In genomic region chr10:132158122-132158741, GRCh38 we compare ENCODE assay signal across 12 cellular contexts. TPM values are rescaled to one million over a fixed set of nuclear protein-coding genes. Genes with fewer than 3 reads are reported as not detected.
A peak's percentile ranks its signal among the peaks of the same experiment; 100 is the strongest.
DNase-seq lines count a peak whose midpoint lies in the region; ATAC-seq and TF ChIP-seq lines count a peak whose summit lies in the region.
"Had no signal": no experiment of that assay in that cellular context is flagged by ENCODE, and none has a peak within 500 bp of the region (broad histone marks: within the 10 kb centered on the region; RNA-seq: fewer than 3 reads in every experiment).

No MANE protein-coding gene starts in this region.

- no peak for TF ChIP-seq CTCF in upper lobe of left lung (IDR thresholded peaks at IDR 0.05)

- H3K27ac ChIP-seq in upper lobe of left lung, result no peak overlapping the region
- H3K27ac ChIP-seq: pancreas had no signal

- H3K27ac Mint-ChIP-seq in activated naive CD4-positive, alpha-beta T cell treated with anti-CD3 and anti-CD28 coated beads for 36 hours, result peak overlapping the region; percentile 67
- H3K27ac Mint-ChIP-seq in T-helper 1 cell treated with Interleukin-12 subunit alpha and Interleukin-12 subunit beta and Interleukin-4 antibody, amounts not matched to agents 30 μg/mL and 1 μg/mL, for 36 hours, result peak overlapping the region; percentile 83
- peak overlapping the region; percentile 27 for H3K27ac Mint-ChIP-seq in activated naive CD8-positive, alpha-beta T cell treated with anti-CD3 and anti-CD28 coated beads, Interleukin-2, amount 50 U/mL, for 24 hours

- ATAC-seq in activated naive CD8-positive, alpha-beta T cell treated with anti-CD3 and anti-CD28 coated beads, Interleukin-2, amount 50 U/mL, for 24 hours, result peak; percentile 21
- no peak for ATAC-seq in upper lobe of left lung (ENCODE audit: low FRiP score in 2 of 2)
- ATAC-seq: pancreas had no signal

- no peak for TF ChIP-seq POLR2A in upper lobe of left lung (IDR thresholded peaks at IDR 0.05)

- no peak for TF ChIP-seq EP300 in upper lobe of left lung (IDR thresholded peaks at IDR 0.05)

- no peaks in the 10 kb centered on the region for H3K9me3 Mint-ChIP-seq in activated naive CD4-positive, alpha-beta T cell treated with anti-CD3 and anti-CD28 coated beads for 36 hours
- no peaks in the 10 kb centered on the region for H3K9me3 Mint-ChIP-seq in T-helper 1 cell treated with Interleukin-12 subunit alpha and Interleukin-12 subunit beta and Interleukin-4 antibody, amounts not matched to agents 30 μg/mL and 1 μg/mL, for 36 hours
- no peaks in the 10 kb centered on the region for H3K9me3 Mint-ChIP-seq in activated naive CD8-positive, alpha-beta T cell treated with anti-CD3 and anti-CD28 coated beads, Interleukin-2, amount 50 U/mL, for 24 hours

- CTCF ChIA-PET in activated naive CD4-positive, alpha-beta T cell treated with anti-CD3 and anti-CD28 coated beads for 36 hours (lab: Charles Lee), result interaction anchor here (1.2 kb wide), 1 partner anchor 273 kb away, joined by 3 read pairs; no protein-coding TSS in a partner anchor

- no peaks in the 10 kb centered on the region for H3K36me3 ChIP-seq in upper lobe of left lung
- H3K36me3 ChIP-seq: pancreas had no signal

- H3K4me3 Mint-ChIP-seq in activated naive CD4-positive, alpha-beta T cell treated with anti-CD3 and anti-CD28 coated beads for 36 hours, result peak overlapping the region; percentile 7
- no peak overlapping the region for H3K4me3 Mint-ChIP-seq in T-helper 1 cell treated with Interleukin-12 subunit alpha and Interleukin-12 subunit beta and Interleukin-4 antibody, amounts not matched to agents 30 μg/mL and 1 μg/mL, for 36 hours
- H3K4me3 Mint-ChIP-seq in activated naive CD8-positive, alpha-beta T cell treated with anti-CD3 and anti-CD28 coated beads, Interleukin-2, amount 50 U/mL, for 24 hours, result no peak overlapping the region

- no peaks in the 10 kb centered on the region for H3K9me3 ChIP-seq in upper lobe of left lung
- H3K9me3 ChIP-seq: pancreas had no signal

- peaks cover 26% of the 10 kb centered on the region for H3K4me1 Mint-ChIP-seq in activated naive CD4-positive, alpha-beta T cell treated with anti-CD3 and anti-CD28 coated beads for 36 hours (ENCODE audit: low read depth)
- H3K4me1 Mint-ChIP-seq in T-helper 1 cell treated with Interleukin-12 subunit alpha and Interleukin-12 subunit beta and Interleukin-4 antibody, amounts not matched to agents 30 μg/mL and 1 μg/mL, for 36 hours (ENCODE audit: low read depth), result peaks cover 30% of the 10 kb centered on the region
- H3K4me1 Mint-ChIP-seq in activated naive CD8-positive, alpha-beta T cell treated with anti-CD3 and anti-CD28 coated beads, Interleukin-2, amount 50 U/mL, for 24 hours, result peaks cover 22% of the 10 kb centered on the region

- no peak overlapping the region for H3K4me3 ChIP-seq in upper lobe of left lung
- H3K4me3 ChIP-seq: pancreas had no signal

- DNase-seq in activated naive CD4-positive, alpha-beta T cell treated with anti-CD3 and anti-CD28 coated beads for 36 hours, result peak; percentile 46
- DNase-seq in activated naive CD4-positive, alpha-beta T cell treated with Interleukin-2 at 50 U/mL for 16 hours, result no peak
- DNase-seq in activated naive CD8-positive, alpha-beta T cell treated with anti-CD3 and anti-CD28 coated beads, Interleukin-2, amount 50 U/mL, for 24 hours, result peak; percentile 37
- DNase-seq in stimulated activated CD8-positive, alpha-beta memory T cell treated with anti-CD3 and anti-CD28 coated beads, Interleukin-4, amount 100 ng/mL, for 48 hours, result peak; percentile 52
- DNase-seq in upper lobe of left lung (no peak), NCI-H446 treated with DMSO at 0.1 percent for 48 hours (lab: John Stamatoyannopoulos, UW) (no peak), NCI-H82 treated with DMSO at 0.1 percent for 48 hours (lab: John Stamatoyannopoulos, UW; ENCODE audit: unreplicated experiment) (no peak)
- DNase-seq: activated gamma-delta T cell, foreskin fibroblast, NCI-H524 had no signal

- peaks cover 0 to 13% (median 2%) of the 10 kb centered on the region in 4 donors for H3K4me1 ChIP-seq in upper lobe of left lung

- H3K27me3 ChIP-seq in upper lobe of left lung, result no peaks in the 10 kb centered on the region
- H3K27me3 ChIP-seq: pancreas had no signal

- H3K36me3 Mint-ChIP-seq in activated naive CD4-positive, alpha-beta T cell treated with anti-CD3 and anti-CD28 coated beads for 36 hours (ENCODE audit: low read depth), result no peaks in the 10 kb centered on the region
- H3K36me3 Mint-ChIP-seq in T-helper 1 cell treated with Interleukin-12 subunit alpha and Interleukin-12 subunit beta and Interleukin-4 antibody, amounts not matched to agents 30 μg/mL and 1 μg/mL, for 36 hours (ENCODE audit: low read depth), result peaks cover 1% of the 10 kb centered on the region
- H3K36me3 Mint-ChIP-seq in activated naive CD8-positive, alpha-beta T cell treated with anti-CD3 and anti-CD28 coated beads, Interleukin-2, amount 50 U/mL, for 24 hours (ENCODE audit: low read depth), result no peaks in the 10 kb centered on the region

- intact Hi-C loops in activated naive CD4-positive, alpha-beta T cell treated with anti-CD3 and anti-CD28 coated beads for 36 hours (cut with micrococcal nuclease), result loop anchor here (1.0 to 5.0 kb wide), 4 partner anchors 17 to 379 kb away; partner anchors contain the start of genes INPP5A and LRRC27

- 39 to 67% methylated on average over 1 to 2 of the region's 2 CpGs for WGBS in upper lobe of left lung, 2 donors

- H3K27me3 Mint-ChIP-seq in activated naive CD4-positive, alpha-beta T cell treated with anti-CD3 and anti-CD28 coated beads for 36 hours (ENCODE audit: low read depth), result no peaks in the 10 kb centered on the region
- H3K27me3 Mint-ChIP-seq in T-helper 1 cell treated with Interleukin-12 subunit alpha and Interleukin-12 subunit beta and Interleukin-4 antibody, amounts not matched to agents 30 μg/mL and 1 μg/mL, for 36 hours (ENCODE audit: low read depth), result no peaks in the 10 kb centered on the region
- H3K27me3 Mint-ChIP-seq in activated naive CD8-positive, alpha-beta T cell treated with anti-CD3 and anti-CD28 coated beads, Interleukin-2, amount 50 U/mL, for 24 hours, result no peaks in the 10 kb centered on the region

RNA-seq across cellular contexts. Expression of gene DPYSL4, which starts 28.5 kb away (rescaled TPM):
- 10 to 100 TPM; 10.8 to 14.1 TPM for total RNA-seq in activated naive CD4-positive, alpha-beta T cell treated with anti-CD3 and anti-CD28 coated beads for 36 hours
- 1 to 10 TPM in 2 of 6 donors, under 1 TPM in 3, not detected in 1; 0.11 to 2.2 (median 0.79) TPM for total RNA-seq in upper lobe of left lung

Comparison
In these comparisons a context has a peak if more than half of its experiments do, and no peak if none do; other contexts are left out.
1. DNase-seq: peak in activated naive CD4-positive, alpha-beta T cell treated with anti-CD3 and anti-CD28 coated beads for 36 hours (single experiment), activated naive CD8-positive, alpha-beta T cell treated with anti-CD3 and anti-CD28 coated beads, Interleukin-2, amount 50 U/mL, for 24 hours (single experiment) and stimulated activated CD8-positive, alpha-beta memory T cell treated with anti-CD3 and anti-CD28 coated beads, Interleukin-4, amount 100 ng/mL, for 48 hours (single experiment); none in activated naive CD4-positive, alpha-beta T cell treated with Interleukin-2 at 50 U/mL for 16 hours (single experiment), upper lobe of left lung (0 of 2), NCI-H446 treated with DMSO at 0.1 percent for 48 hours (single experiment) and NCI-H82 treated with DMSO at 0.1 percent for 48 hours (single experiment).
2. H3K27ac Mint-ChIP-seq: peak in every context shown above with its lines; median percentile 83 in T-helper 1 cell treated with Interleukin-12 subunit alpha and Interleukin-12 subunit beta and Interleukin-4 antibody, amounts not matched to agents 30 μg/mL and 1 μg/mL, for 36 hours; 67 in activated naive CD4-positive, alpha-beta T cell treated with anti-CD3 and anti-CD28 coated beads for 36 hours; 27 in activated naive CD8-positive, alpha-beta T cell treated with anti-CD3 and anti-CD28 coated beads, Interleukin-2, amount 50 U/mL, for 24 hours.